In genomic region chr14:23358553-23359166, GRCh38 we compare ENCODE assay signal across 27 cellular contexts. TPM values are rescaled to one million over a fixed set of nuclear protein-coding genes. Genes with fewer than 3 reads are reported as not detected.
DNase-seq lines count a peak whose midpoint lies in the region; TF ChIP-seq lines count a peak whose summit lies in the region.
"Had no signal": no experiment of that assay in that cellular context is flagged by ENCODE, and none has a peak within 500 bp of the region (broad histone marks: within the 10 kb centered on the region; RNA-seq: fewer than 3 reads in every experiment).

No MANE protein-coding gene starts in this region.

- no peak for DNase-seq in RWPE1 (ENCODE audit: low spot score)
- DNase-seq in ecto neural progenitor cell (ENCODE audit: low spot score): peak; percentile 36
- DNase-seq in neural crest cell (ENCODE audit: low read depth, low spot score): no peak
- DNase-seq in hepatocyte (ENCODE audit: low spot score): no peak
- DNase-seq in activated T-cell treated with anti-CD3 and anti-CD28 coated beads, Interleukin-2, amount 50 U/mL, for 24 hours: no peak
- DNase-seq in NCI-H1436 treated with DMSO at 0.1 percent for 48 hours (lab: John Stamatoyannopoulos, UW): no peak
- DNase-seq: activated CD4-positive, alpha-beta T cell treated with anti-CD3 and anti-CD28 coated beads for 36 hours; activated T-cell treated with anti-CD3 and anti-CD28 coated beads, Interleukin-2, amount 50 U/mL, for 72 hours; DMS79 treated with DMSO at 0.1 percent for 48 hours; effector memory CD8-positive, alpha-beta T cell; midbrain; MV-4-11; NCI-H187 treated with DMSO at 0.1 percent for 48 hours; SHP77 treated with DMSO at 0.1 percent for 48 hours; stimulated activated CD4-positive, alpha-beta T cell treated with anti-CD3 and anti-CD28 coated beads, Interleukin-4, amount 100 ng/mL, for 4 hours; upper lobe of right lung had no signal

- peaks cover 26% of the 10 kb centered on the region for H3K79me2 ChIP-seq in hepatocyte

- no peak overlapping the region for H3K4me3 ChIP-seq in hepatocyte
- H3K4me3 ChIP-seq: ascending aorta, upper lobe of right lung had no signal

- H3K4me3 Mint-ChIP-seq in neural crest cell: peak overlapping the region; percentile 37
- no peak overlapping the region for H3K4me3 Mint-ChIP-seq in activated T-cell treated with anti-CD3 and anti-CD28 coated beads, Interleukin-2, amount 50 U/mL, for 24 hours
- H3K4me3 Mint-ChIP-seq: activated CD4-positive, alpha-beta T cell treated with anti-CD3 and anti-CD28 coated beads for 36 hours; activated T-cell treated with anti-CD3 and anti-CD28 coated beads, Interleukin-2, amount 50 U/mL, for 72 hours; CD8-positive, alpha-beta T cell; effector memory CD8-positive, alpha-beta T cell had no signal

- TF ChIP-seq CTCF in RWPE1 (conservative IDR thresholded peaks at IDR 0.05; ENCODE audit: low read depth): no peak
- no peak for TF ChIP-seq CTCF in neural crest cell (conservative IDR thresholded peaks at IDR 0.05)
- no peak for TF ChIP-seq CTCF in hepatocyte (IDR thresholded peaks at IDR 0.05; ENCODE audit: poor library complexity)

- no peaks in the 10 kb centered on the region for H3K27me3 ChIP-seq in hepatocyte
- H3K27me3 ChIP-seq: ascending aorta, upper lobe of right lung had no signal

- 90% methylated on average over 12 of the region's 12 CpGs for WGBS in hepatocyte (ENCODE audit: low lambda C conversion rate, missing lambda C conversion rate)

- no peak overlapping the region for H2AFZ ChIP-seq in hepatocyte

- no peaks in the 10 kb centered on the region for H3K9me2 ChIP-seq in hepatocyte (replicated peaks; ENCODE audit: insufficient read depth)

- no peak overlapping the region for H3K4me2 ChIP-seq in hepatocyte
- H3K4me2 ChIP-seq: KMS-11 had no signal

- CTCF ChIA-PET in RWPE1 (lab: Yijun Ruan, JAX): interaction anchor here (0.6 to 1.5 kb wide), 2 partner anchors 21 to 375 kb away, joined by 3 to 4 read pairs; no protein-coding TSS in a partner anchor

- peaks cover 14% of the 10 kb centered on the region for H4K20me1 ChIP-seq in hepatocyte (ENCODE audit: insufficient read depth, poor library complexity, severe bottlenecking)

- H3K27ac Mint-ChIP-seq in neural crest cell (ENCODE audit: unreplicated experiment): no peak overlapping the region
- no peak overlapping the region for H3K27ac Mint-ChIP-seq in activated T-cell treated with anti-CD3 and anti-CD28 coated beads, Interleukin-2, amount 50 U/mL, for 24 hours
- H3K27ac Mint-ChIP-seq: activated CD4-positive, alpha-beta T cell treated with anti-CD3 and anti-CD28 coated beads for 36 hours; activated naive CD4-positive, alpha-beta T cell treated with anti-CD3 and anti-CD28 coated beads, Interleukin-2, amount 50 U/mL, for 72 hours; activated T-cell treated with anti-CD3 and anti-CD28 coated beads, Interleukin-2, amount 50 U/mL, for 72 hours; CD8-positive, alpha-beta T cell; effector memory CD8-positive, alpha-beta T cell had no signal

- POLR2A ChIA-PET in RWPE1 (lab: Yijun Ruan, JAX; ENCODE audit: low non-redundant PET): no interaction called here

- peaks cover 10% of the 10 kb centered on the region for H3K36me3 Mint-ChIP-seq in neural crest cell (ENCODE audit: low read depth)
- no peaks in the 10 kb centered on the region for H3K36me3 Mint-ChIP-seq in activated T-cell treated with anti-CD3 and anti-CD28 coated beads, Interleukin-2, amount 50 U/mL, for 24 hours (ENCODE audit: low read depth)
- H3K36me3 Mint-ChIP-seq: activated naive CD4-positive, alpha-beta T cell treated with anti-CD3 and anti-CD28 coated beads, Interleukin-2, amount 50 U/mL, for 72 hours; CD8-positive, alpha-beta T cell had no signal

- peaks cover 8% of the 10 kb centered on the region for H3K27me3 Mint-ChIP-seq in neural crest cell (ENCODE audit: low read depth)
- peaks cover 27% of the 10 kb centered on the region for H3K27me3 Mint-ChIP-seq in activated T-cell treated with anti-CD3 and anti-CD28 coated beads, Interleukin-2, amount 50 U/mL, for 24 hours

- H3K27ac ChIP-seq in RWPE1 (peak overlapping the region; percentile 9; the same call in 1 of the 2 replicates), hepatocyte (no peak overlapping the region)
- H3K27ac ChIP-seq: KMS-11, neutrophil, upper lobe of right lung had no signal

- peaks cover 31% of the 10 kb centered on the region for H3K4me1 Mint-ChIP-seq in neural crest cell
- H3K4me1 Mint-ChIP-seq in activated T-cell treated with anti-CD3 and anti-CD28 coated beads, Interleukin-2, amount 50 U/mL, for 24 hours (ENCODE audit: low read depth): no peaks in the 10 kb centered on the region

- H3K9me3 Mint-ChIP-seq in neural crest cell: no peaks in the 10 kb centered on the region
- H3K9me3 Mint-ChIP-seq in activated T-cell treated with anti-CD3 and anti-CD28 coated beads, Interleukin-2, amount 50 U/mL, for 24 hours: no peaks in the 10 kb centered on the region
- H3K9me3 Mint-ChIP-seq: activated naive CD4-positive, alpha-beta T cell treated with anti-CD3 and anti-CD28 coated beads, Interleukin-2, amount 50 U/mL, for 72 hours; activated T-cell treated with anti-CD3 and anti-CD28 coated beads, Interleukin-2, amount 50 U/mL, for 72 hours; CD8-positive, alpha-beta T cell; effector memory CD8-positive, alpha-beta T cell had no signal

- no peaks in the 10 kb centered on the region for H3K9me3 ChIP-seq in hepatocyte (ENCODE audit: low read depth)
- H3K9me3 ChIP-seq: ascending aorta, neutrophil, upper lobe of right lung had no signal

- H3K4me1 ChIP-seq in hepatocyte (ENCODE audit: insufficient read depth): peaks cover under 1% of the 10 kb centered on the region

- no peaks in the 10 kb centered on the region for H3K36me3 ChIP-seq in hepatocyte (replicated peaks; ENCODE audit: insufficient read depth, low read depth)
- H3K36me3 ChIP-seq: neutrophil, upper lobe of right lung had no signal

RNA-seq across cellular contexts. Expression of gene SLC22A17, which starts 6.0 kb away (rescaled TPM):
- 39.4 and 42.4 TPM in 2 replicates for total RNA-seq in neural crest cell
- total RNA-seq in hepatocyte: 31.9 and 44.4 TPM in 2 replicates
- 62.9 and 79.2 TPM in 2 replicates for polyA plus RNA-seq in hepatocyte
- total RNA-seq: HT-29 had no signal

RNA-seq across cellular contexts. Expression of gene EFS, which starts 6.3 kb away (rescaled TPM):
- total RNA-seq in neural crest cell (100 and 104 TPM in 2 replicates), hepatocyte (9.7 and 10.2 TPM in 2 replicates)
- polyA plus RNA-seq in hepatocyte: 21.5 and 21.9 TPM in 2 replicates
- total RNA-seq: activated CD4-positive, alpha-beta T cell treated with anti-CD3 and anti-CD28 coated beads for 36 hours; activated CD8-positive, alpha-beta memory T cell treated with anti-CD3 and anti-CD28 coated beads for 36 hours; CD8-positive, alpha-beta T cell; HT-29 had no signal

RNA-seq across cellular contexts. Expression of gene IL25, which starts 13.9 kb away (rescaled TPM):
- total RNA-seq in neural crest cell (not detected in 2 replicates), hepatocyte (not detected in 2 replicates)
- not detected in 2 replicates for polyA plus RNA-seq in hepatocyte
- total RNA-seq: activated CD4-positive, alpha-beta T cell treated with anti-CD3 and anti-CD28 coated beads for 36 hours; activated CD8-positive, alpha-beta memory T cell treated with anti-CD3 and anti-CD28 coated beads for 36 hours; activated naive CD4-positive, alpha-beta T cell treated with anti-CD3 and anti-CD28 coated beads, Interleukin-2, amount 50 U/mL, for 72 hours; activated T-cell treated with anti-CD3 and anti-CD28 coated beads, Interleukin-2, amount 50 U/mL, for 72 hours; ascending aorta; CD8-positive, alpha-beta T cell; cerebellum; H1; HT-29; left lobe of liver; renal cortical epithelial cell; upper lobe of right lung had no signal
- polyA plus RNA-seq: H1 had no signal

RNA-seq across cellular contexts. Expression of gene CMTM5, which starts 18.2 kb away (rescaled TPM):
- total RNA-seq in neural crest cell: 2.0 and 3.1 TPM in 2 replicates
- total RNA-seq in hepatocyte: not detected in 2 replicates
- polyA plus RNA-seq in hepatocyte: 0.23 and 0.28 TPM in 2 replicates
- total RNA-seq: activated CD4-positive, alpha-beta T cell treated with anti-CD3 and anti-CD28 coated beads for 36 hours; activated CD8-positive, alpha-beta memory T cell treated with anti-CD3 and anti-CD28 coated beads for 36 hours; activated naive CD4-positive, alpha-beta T cell treated with anti-CD3 and anti-CD28 coated beads, Interleukin-2, amount 50 U/mL, for 72 hours; CD8-positive, alpha-beta T cell; H1; HT-29; left lobe of liver; renal cortical epithelial cell had no signal

RNA-seq across cellular contexts. Expression of gene PABPN1, which starts 37.4 kb away (rescaled TPM):
- total RNA-seq in neural crest cell (375 and 379 TPM in 2 replicates), hepatocyte (94.1 and 116 TPM in 2 replicates)
- 213 and 245 TPM in 2 replicates for polyA plus RNA-seq in hepatocyte
